Comparison of ENCODE assay signal across 11 cellular contexts in the genomic region with DNA sequence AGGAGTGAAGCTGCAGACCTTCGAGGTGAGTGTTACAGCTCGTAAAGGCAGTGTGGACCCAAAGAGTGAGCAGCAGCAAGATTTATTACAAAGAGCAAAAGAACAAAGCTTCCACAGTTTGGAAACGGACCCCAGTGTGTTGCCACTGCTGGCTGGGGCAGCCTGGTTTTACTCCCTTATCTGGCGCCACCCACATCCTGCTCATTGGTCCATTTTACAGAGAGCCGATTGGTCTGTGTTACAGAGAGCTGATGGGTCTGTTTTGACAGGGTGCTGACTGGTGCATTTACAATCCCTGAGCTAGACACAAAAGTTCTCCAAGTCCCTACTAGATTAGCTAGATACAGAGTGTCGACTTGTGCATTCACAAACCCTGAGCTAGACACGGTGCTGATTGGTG. TPM values are rescaled to one million over a fixed set of nuclear protein-coding genes. Genes with fewer than 3 reads are reported as not detected.
"Had no signal": no experiment of that assay in that cellular context is flagged by ENCODE, and none has a peak within 500 bp of the region (broad histone marks: within the 10 kb centered on the region; RNA-seq: fewer than 3 reads in every experiment).

No MANE protein-coding gene starts in this region.

RNA-seq across cellular contexts. Expression of a gene that starts 24.2 kb away (rescaled TPM):
- total RNA-seq: gastrocnemius medialis; mammary epithelial cell; myocyte; naive thymus-derived CD8-positive, alpha-beta T cell; omental fat pad; right atrium auricular region; sciatic nerve; smooth muscle cell; suprapubic skin; vagina had no signal
- polyA plus RNA-seq: mammary epithelial cell, neural cell, smooth muscle cell had no signal
